Comparison of ENCODE assay signal across 14 cellular contexts in genomic region chrX:2521927-2522386, GRCh38. TPM values are rescaled to one million over a fixed set of nuclear protein-coding genes. Genes with fewer than 3 reads are reported as not detected.
DNase-seq lines count a peak whose midpoint lies in the region; ATAC-seq and TF ChIP-seq lines count a peak whose summit lies in the region.
"Had no signal": no experiment of that assay in that cellular context is flagged by ENCODE, and none has a peak within 500 bp of the region (broad histone marks: within the 10 kb centered on the region; RNA-seq: fewer than 3 reads in every experiment).

No MANE protein-coding gene starts in this region.

- H3K9me2 ChIP-seq in SU-DHL-6 (replicated peaks; ENCODE audit: insufficient read depth, low read length): no peaks in the 10 kb centered on the region

- H3K9ac ChIP-seq in SU-DHL-6 (ENCODE audit: low read length): 0 out of 2 replicates have a peak overlapping the region, but pooled peaks have one; percentile 3

- no peaks in the 10 kb centered on the region for H3K4me1 ChIP-seq in effector memory CD4-positive, alpha-beta T cell (ENCODE audit: control insufficient read depth, insufficient read depth, low read length, poor library complexity, severe bottlenecking)

- no peak overlapping the region for H2AFZ ChIP-seq in SU-DHL-6 (ENCODE audit: low read depth, low read length, severe bottlenecking)

- H4K20me1 ChIP-seq in SU-DHL-6 (ENCODE audit: low read depth, low read length): no peaks in the 10 kb centered on the region

- TF ChIP-seq CTCF in SU-DHL-6 (IDR thresholded peaks at IDR 0.05; ENCODE audit: insufficient read depth, low read length, poor library complexity, severe bottlenecking): no peak

- DNase-seq in nucleus accumbens (lab: John Stamatoyannopoulos, UW) (no peak), left lobe of liver (ENCODE audit: low spot score) (no peak), amygdala (lab: John Stamatoyannopoulos, UW) (no peak)
- no peak for DNase-seq in effector memory CD4-positive, alpha-beta T cell
- DNase-seq: CD4-positive, alpha-beta T cell; dermis blood vessel endothelial cell; foreskin melanocyte; IMR-90; NCI-H187; T-helper 17 cell had no signal

- H3K4me3 ChIP-seq in SU-DHL-6 (ENCODE audit: insufficient read depth, low read length, poor library complexity, severe bottlenecking): no peak overlapping the region
- no peak overlapping the region for H3K4me3 ChIP-seq in effector memory CD4-positive, alpha-beta T cell (ENCODE audit: insufficient read depth, low read depth, low read length, poor library complexity, severe bottlenecking)

- H3F3A ChIP-seq in SU-DHL-6 (ENCODE audit: insufficient read depth): peaks cover 7% of the 10 kb centered on the region

- H3K27ac ChIP-seq in SU-DHL-6 (ENCODE audit: low read depth, low read length): peak overlapping the region; percentile 71
- no peak overlapping the region for H3K27ac ChIP-seq in effector memory CD4-positive, alpha-beta T cell (ENCODE audit: insufficient read depth, low read length, poor library complexity, severe bottlenecking)

- H3K9me3 ChIP-seq in SU-DHL-6 (ENCODE audit: insufficient read depth, low read length): no peaks in the 10 kb centered on the region
- no peaks in the 10 kb centered on the region for H3K9me3 ChIP-seq in effector memory CD4-positive, alpha-beta T cell (ENCODE audit: control insufficient read depth, low read length)

- H3K4me2 ChIP-seq in SU-DHL-6 (ENCODE audit: low read depth, low read length, poor library complexity, severe bottlenecking): peak overlapping the region; percentile 51

- no peaks in the 10 kb centered on the region for H3K27me3 ChIP-seq in SU-DHL-6 (ENCODE audit: low read length)
- no peaks in the 10 kb centered on the region for H3K27me3 ChIP-seq in effector memory CD4-positive, alpha-beta T cell (replicated peaks; ENCODE audit: control insufficient read depth, insufficient read depth, low read length, poor library complexity, severe bottlenecking)

- ATAC-seq in GM18511 (IDR thresholded peaks at IDR 0.05; ENCODE audit: unreplicated experiment): peak; percentile 59
- peak; percentile 36 for ATAC-seq in GM21381 (IDR thresholded peaks at IDR 0.05; ENCODE audit: unreplicated experiment)
- peak; percentile 22 for ATAC-seq in HG03025 (IDR thresholded peaks at IDR 0.05; ENCODE audit: low FRiP score, unreplicated experiment)
- ATAC-seq in left lobe of liver: no peak

- H3K36me3 ChIP-seq in SU-DHL-6 (ENCODE audit: low read length): no peaks in the 10 kb centered on the region
- no peaks in the 10 kb centered on the region for H3K36me3 ChIP-seq in effector memory CD4-positive, alpha-beta T cell (ENCODE audit: control insufficient read depth, insufficient read depth, low read length)

- no peaks in the 10 kb centered on the region for H3K79me2 ChIP-seq in SU-DHL-6 (ENCODE audit: insufficient read depth, low read length)

RNA-seq across cellular contexts. Expression of gene DHRSX, which starts 21.2 kb away (rescaled TPM):
- 23.0 TPM for total RNA-seq in left lobe of liver

RNA-seq across cellular contexts. Expression of gene ZBED1, which starts 21.2 kb away (rescaled TPM):
- 49.4 TPM for total RNA-seq in left lobe of liver
